10 cellular contexts compared by ENCODE assay signal in the genomic region with DNA sequence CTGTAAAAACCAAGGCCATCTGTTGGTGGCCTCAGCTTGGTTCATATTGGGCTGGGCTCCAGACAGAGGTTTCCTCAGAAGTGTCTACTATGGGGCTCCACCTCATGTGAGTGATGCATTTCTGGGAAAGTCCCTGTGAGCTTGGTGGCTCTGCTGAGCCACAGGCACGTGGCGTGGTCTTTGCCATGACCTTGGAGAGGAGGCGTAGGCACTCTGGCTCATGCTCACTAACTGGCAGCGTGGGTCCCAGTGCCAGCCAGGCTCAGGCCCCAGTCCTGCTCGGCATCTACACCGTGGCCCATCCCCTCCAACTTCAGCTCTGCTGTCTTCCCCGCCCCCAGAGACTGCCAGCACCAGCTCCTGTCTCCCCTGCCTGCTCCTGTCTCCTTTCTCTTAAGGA. TPM values are rescaled to one million over a fixed set of nuclear protein-coding genes. Genes with fewer than 3 reads are reported as not detected.
A peak's percentile ranks its signal among the peaks of the same experiment; 100 is the strongest.
DNase-seq lines count a peak whose midpoint lies in the region; ATAC-seq, FAIRE-seq and TF ChIP-seq lines count a peak whose summit lies in the region.
"Had no signal": no experiment of that assay in that cellular context is flagged by ENCODE, and none has a peak within 500 bp of the region (broad histone marks: within the 10 kb centered on the region; RNA-seq: fewer than 3 reads in every experiment).

No MANE protein-coding gene starts in this region.

- H3K9me3 ChIP-seq in CD4-positive, CD25-positive, alpha-beta regulatory T cell (ENCODE audit: control insufficient read depth in 2 of 2, low read length in 2 of 2): no peaks in the 10 kb centered on the region
- no peaks in the 10 kb centered on the region for H3K9me3 ChIP-seq in Peyer's patch

- intact Hi-C loops in sciatic nerve (cut with DNase I): no loop called here

- no peak for TF ChIP-seq POLR2A in Peyer's patch (IDR thresholded peaks at IDR 0.05)

- no peaks in the 10 kb centered on the region for H3K36me3 Mint-ChIP-seq in CD4-positive, CD25-positive, alpha-beta regulatory T cell

- TF ChIP-seq CTCF in bronchial epithelial cell (IDR thresholded peaks at IDR 0.05; ENCODE audit: insufficient read depth, low read length, severe bottlenecking): no peak
- TF ChIP-seq CTCF in Peyer's patch (IDR thresholded peaks at IDR 0.05): no peak

- DNase-seq in CD4-positive, CD25-positive, alpha-beta regulatory T cell: peak in 1 of 3 donors; percentile 44
- DNase-seq in activated CD4-positive, CD25-positive, alpha-beta regulatory T cell treated with anti-CD3 and anti-CD28 coated beads, Interleukin-2, amount 50 U/mL, for 72 hours: peak; percentile 52
- no peak for DNase-seq in bronchial epithelial cell (ENCODE audit: low read depth)
- DNase-seq in renal cortical epithelial cell (ENCODE audit: low read depth): peak; percentile 43
- DNase-seq in foreskin melanocyte: no peak
- no peak for DNase-seq in sciatic nerve (ENCODE audit: low spot score)
- DNase-seq in Peyer's patch: no peak
- DNase-seq: hypothalamus, NCI-H524 had no signal

- peaks cover 0 to 4% (median 0%) of the 10 kb centered on the region in 4 donors for H3K4me1 Mint-ChIP-seq in CD4-positive, CD25-positive, alpha-beta regulatory T cell

- no peaks in the 10 kb centered on the region for H3K9me3 Mint-ChIP-seq in CD4-positive, CD25-positive, alpha-beta regulatory T cell

- H3K4me3 ChIP-seq in CD4-positive, CD25-positive, alpha-beta regulatory T cell (ENCODE audit: low read depth, low read length): no peak overlapping the region
- H3K4me3 ChIP-seq in bronchial epithelial cell (ENCODE audit: low read depth, low read length) (no peak overlapping the region), Peyer's patch (no peak overlapping the region)

- no peak overlapping the region for H3K27ac ChIP-seq in CD4-positive, CD25-positive, alpha-beta regulatory T cell (ENCODE audit: insufficient read depth, low read length, poor library complexity, severe bottlenecking)
- H3K27ac ChIP-seq in Peyer's patch: no peak overlapping the region

- no peak overlapping the region for H3K4me3 Mint-ChIP-seq in CD4-positive, CD25-positive, alpha-beta regulatory T cell

- H3K36me3 ChIP-seq in CD4-positive, CD25-positive, alpha-beta regulatory T cell (ENCODE audit: control insufficient read depth, insufficient read depth, low read length): no peaks in the 10 kb centered on the region
- no peaks in the 10 kb centered on the region for H3K36me3 ChIP-seq in bronchial epithelial cell (ENCODE audit: control insufficient read depth, insufficient read depth, low read length)
- no peaks in the 10 kb centered on the region for H3K36me3 ChIP-seq in Peyer's patch

- FAIRE-seq in bronchial epithelial cell (lab: Jason Lieb, UNC): peak; percentile 36

- no peak overlapping the region for H3K27ac Mint-ChIP-seq in CD4-positive, CD25-positive, alpha-beta regulatory T cell

- H3K27me3 Mint-ChIP-seq in CD4-positive, CD25-positive, alpha-beta regulatory T cell: peaks cover 4% of the 10 kb centered on the region

- peaks cover 3% of the 10 kb centered on the region for H3K4me1 ChIP-seq in CD4-positive, CD25-positive, alpha-beta regulatory T cell (ENCODE audit: control insufficient read depth, insufficient read depth, low read length, poor library complexity, severe bottlenecking)
- no peaks in the 10 kb centered on the region for H3K4me1 ChIP-seq in Peyer's patch

- ATAC-seq in CD4-positive, CD25-positive, alpha-beta regulatory T cell (ENCODE audit: low read depth in 2 of 2): peak; percentile 72 to 79
- ATAC-seq in sciatic nerve (no peak), HG02970 (IDR thresholded peaks at IDR 0.05; ENCODE audit: low FRiP score, unreplicated experiment) (no peak)

- peaks cover 6% of the 10 kb centered on the region for H3K27me3 ChIP-seq in CD4-positive, CD25-positive, alpha-beta regulatory T cell (ENCODE audit: control insufficient read depth, insufficient read depth, low read length)
- H3K27me3 ChIP-seq in bronchial epithelial cell (ENCODE audit: control insufficient read depth, insufficient read depth, low read length) (no peaks in the 10 kb centered on the region), Peyer's patch (no peaks in the 10 kb centered on the region)

RNA-seq across cellular contexts. Expression of a gene that starts 10.6 kb away (rescaled TPM):
- not detected for total RNA-seq in CD4-positive, CD25-positive, alpha-beta regulatory T cell
- not detected for polyA plus RNA-seq in CD4-positive, CD25-positive, alpha-beta regulatory T cell
- not detected in 2 replicates for total RNA-seq in bronchial epithelial cell
- total RNA-seq in renal cortical epithelial cell: under 0.01 and 16.1 TPM in 2 replicates
- total RNA-seq in sciatic nerve: 1.6 TPM
- 1 to 10 TPM in 1 of 4 donors, not detected in 3; 1.2 TPM for total RNA-seq in Peyer's patch

RNA-seq across cellular contexts. Expression of a gene that starts 13.3 kb away (rescaled TPM):
- not detected for total RNA-seq in CD4-positive, CD25-positive, alpha-beta regulatory T cell
- polyA plus RNA-seq in CD4-positive, CD25-positive, alpha-beta regulatory T cell: not detected
- total RNA-seq in bronchial epithelial cell (6.6 and 24.1 TPM in 2 replicates), renal cortical epithelial cell (0.05 TPM in 1 of 2 replicates, not detected in the other), sciatic nerve (not detected), Peyer's patch (100 to 1,000 TPM in 2 of 4 donors, 10 to 100 TPM in 2; 26.4 to 199 (median 119) TPM)

RNA-seq across cellular contexts. Expression of a gene that starts 18.5 kb away (rescaled TPM):
- 59.3 TPM for total RNA-seq in CD4-positive, CD25-positive, alpha-beta regulatory T cell
- polyA plus RNA-seq in CD4-positive, CD25-positive, alpha-beta regulatory T cell: 10 to 100 TPM in 2 of 4 donors, 1 to 10 TPM in 2; 7.7 to 13.6 (median 10.7) TPM
- total RNA-seq in bronchial epithelial cell (45.1 and 60.6 TPM in 2 replicates), renal cortical epithelial cell (33.5 and 44.5 TPM in 2 replicates), sciatic nerve (45.1 TPM), Peyer's patch (100 to 1,000 TPM in 2 of 4 donors, 10 to 100 TPM in 2; 27.1 to 244 (median 91.2) TPM)

Comparison
In these comparisons a context has a peak if more than half of its experiments do, and no peak if none do; other contexts are left out.
1. ATAC-seq: peak in CD4-positive, CD25-positive, alpha-beta regulatory T cell (2 of 2); none in sciatic nerve (single experiment) and HG02970 (single experiment).
2. DNase-seq: peak in activated CD4-positive, CD25-positive, alpha-beta regulatory T cell treated with anti-CD3 and anti-CD28 coated beads, Interleukin-2, amount 50 U/mL, for 72 hours (single experiment) and renal cortical epithelial cell (single experiment); none in bronchial epithelial cell (single experiment), foreskin melanocyte (single experiment), sciatic nerve (single experiment) and Peyer's patch (0 of 3).